In the genomic region with DNA sequence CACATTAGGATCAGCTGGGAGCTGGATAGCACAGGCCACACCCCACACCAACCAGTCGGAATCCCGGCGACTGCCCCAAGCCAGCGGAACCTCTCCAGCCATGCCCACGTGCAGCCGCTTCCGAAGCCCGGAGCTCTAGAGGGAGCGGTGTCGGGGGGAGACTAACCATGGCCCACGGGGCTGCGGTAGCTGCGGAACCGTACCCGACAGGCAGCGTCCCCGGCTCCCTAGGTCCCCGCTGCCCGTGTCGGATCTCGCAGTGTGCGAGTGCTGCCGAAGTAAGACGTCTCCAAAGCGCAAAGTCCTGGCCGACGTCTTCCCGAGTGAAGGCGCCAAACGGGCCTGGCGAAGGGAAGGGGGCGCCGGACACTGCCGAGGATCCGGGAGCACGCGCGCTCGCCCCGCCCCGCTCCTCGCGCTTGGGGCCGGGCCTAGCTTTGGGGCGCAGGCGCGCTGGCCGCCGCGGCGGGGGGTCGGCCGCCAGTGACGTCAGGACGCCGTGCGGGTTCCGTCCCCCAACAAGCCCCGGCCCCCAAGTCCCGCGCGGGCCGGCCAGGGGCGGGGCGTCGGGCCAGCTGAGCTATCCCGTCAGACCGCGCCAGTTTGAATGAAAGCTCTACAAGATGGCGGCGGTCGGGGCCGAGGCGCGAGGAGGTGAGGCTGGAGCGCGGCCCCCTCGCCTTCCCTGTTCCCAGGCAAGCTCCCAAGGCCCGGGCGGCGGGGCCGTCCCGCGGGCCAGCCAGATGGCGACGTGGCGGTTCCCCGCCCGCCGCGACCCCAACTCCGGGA, we compare ENCODE assay signal across 8 cellular contexts. TPM values are rescaled to one million over a fixed set of nuclear protein-coding genes. Genes with fewer than 3 reads are reported as not detected.
DNase-seq lines count a peak whose midpoint lies in the region; ATAC-seq and TF ChIP-seq lines count a peak whose summit lies in the region.

SUV39H2 (plus strand) TSS at position 601 of the 789 bp plus-strand sequence; CDS start at position 624, 23 bp downstream.

- no peak for TF ChIP-seq CTCF in colonic mucosa (IDR thresholded peaks at IDR 0.05)

- ATAC-seq in GM19351 (IDR thresholded peaks at IDR 0.05; ENCODE audit: unreplicated experiment) (peak; percentile 89), HG03520 (IDR thresholded peaks at IDR 0.05; ENCODE audit: unreplicated experiment) (peak; percentile 92), left colon (peak; percentile 94)

- peak within 1 kb of the TSS; percentile 96 for H3K4me3 Mint-ChIP-seq in activated CD4-positive, alpha-beta T cell treated with anti-CD3 and anti-CD28 coated beads, Interleukin-2, amount 10 ng/mL, durations not matched to agents 24 days and 14 days

- H3K9ac ChIP-seq in BLaER1 treated with 17β-estradiol and CSF1 and Interleukin-3, amounts not matched to agents 10 nM and 100 nM: peak within 1 kb of the TSS; percentile 87 to 97 (median 95)
- H3K9ac ChIP-seq in colonic mucosa (ENCODE audit: low read depth in 2 of 2, low read length in 2 of 2): peak within 1 kb of the TSS; percentile 81 to 94

- intact Hi-C loops in activated CD4-positive, alpha-beta T cell treated with anti-CD3 and anti-CD28 coated beads, Interleukin-2, amount 10 ng/mL, durations not matched to agents 24 days and 14 days (cut with micrococcal nuclease): loop anchor here (1.0 to 10.0 kb wide), 9 partner anchors 40 to 1094 kb away; partner anchors contain the start of genes CDNF, DCLRE1C, HSPA14 and MEIG1
- intact Hi-C loops in colonic mucosa (cut with DNase I): no loop called here
- intact Hi-C loops in left colon (cut with DNase I, micrococcal nuclease): no loop called here

- H3K27me3 Mint-ChIP-seq in activated CD4-positive, alpha-beta T cell treated with anti-CD3 and anti-CD28 coated beads, Interleukin-2, amount 10 ng/mL, durations not matched to agents 24 days and 14 days: no peaks in the 10 kb centered on the region

- peak within 1 kb of the TSS; percentile 72 to 96 (median 93) for H3K27ac ChIP-seq in BLaER1 treated with 17β-estradiol and CSF1 and Interleukin-3, amounts not matched to agents 10 nM and 100 nM
- H3K27ac ChIP-seq in colonic mucosa: peak within 1 kb of the TSS; percentile 94

- peaks cover 0 to 24% (median 7%) of the 10 kb centered on the region in 11 experiments; a peak in 11 of 22 replicates for H4K20me1 ChIP-seq in BLaER1 treated with 17β-estradiol and CSF1 and Interleukin-3, amounts not matched to agents 10 nM and 100 nM

- peak within 1 kb of the TSS; percentile 92 for H3K27ac Mint-ChIP-seq in activated CD4-positive, alpha-beta T cell treated with anti-CD3 and anti-CD28 coated beads, Interleukin-2, amount 10 ng/mL, durations not matched to agents 24 days and 14 days

- peak within 1 kb of the TSS; percentile 80 to 98 (median 95) for H3K4me3 ChIP-seq in BLaER1 treated with 17β-estradiol and CSF1 and Interleukin-3, amounts not matched to agents 10 nM and 100 nM
- H3K4me3 ChIP-seq in colonic mucosa: peak within 1 kb of the TSS; percentile 89

- H3K36me3 Mint-ChIP-seq in activated CD4-positive, alpha-beta T cell treated with anti-CD3 and anti-CD28 coated beads, Interleukin-2, amount 10 ng/mL, durations not matched to agents 24 days and 14 days (ENCODE audit: low read depth): peaks cover 19% of the 10 kb centered on the region

- H3K36me3 ChIP-seq in BLaER1 treated with 17β-estradiol and CSF1 and Interleukin-3, amounts not matched to agents 10 nM and 100 nM: peaks cover 0 to 37% (median 21%) of the 10 kb centered on the region in 11 experiments; a peak in 15 of 22 replicates
- no peaks in the 10 kb centered on the region for H3K36me3 ChIP-seq in colonic mucosa

- no peaks in the 10 kb centered on the region for H3K9me3 ChIP-seq in BLaER1 treated with 17β-estradiol and CSF1 and Interleukin-3, amounts not matched to agents 10 nM and 100 nM (replicated peaks in 1 of 11)
- H3K9me3 ChIP-seq in colonic mucosa: no peaks in the 10 kb centered on the region

- H3K4me1 Mint-ChIP-seq in activated CD4-positive, alpha-beta T cell treated with anti-CD3 and anti-CD28 coated beads, Interleukin-2, amount 10 ng/mL, durations not matched to agents 24 days and 14 days: peaks cover 30% of the 10 kb centered on the region

- H3K9me3 Mint-ChIP-seq in activated CD4-positive, alpha-beta T cell treated with anti-CD3 and anti-CD28 coated beads, Interleukin-2, amount 10 ng/mL, durations not matched to agents 24 days and 14 days: no peaks in the 10 kb centered on the region

- H3K4me2 ChIP-seq in BLaER1 treated with 17β-estradiol and CSF1 and Interleukin-3, amounts not matched to agents 10 nM and 100 nM: peak within 1 kb of the TSS; percentile 83 to 97 (median 89)

- DNase-seq in NCI-H526 treated with DMSO at 0.1 percent for 48 hours (lab: John Stamatoyannopoulos, UW): peak; percentile 75
- peak; percentile 99 for DNase-seq in activated CD4-positive, alpha-beta T cell treated with anti-CD3 and anti-CD28 coated beads, Interleukin-2, amount 10 ng/mL, durations not matched to agents 24 days and 14 days
- DNase-seq in colonic mucosa: peak; percentile 95
- peak; percentile 92 to 95 for DNase-seq in left colon
- peak; percentile 89 to 93 for DNase-seq in stimulated activated CD4-positive, alpha-beta T cell treated with anti-CD3 and anti-CD28 coated beads, Interleukin-1b, Interleukin-23, amount 100 ng/mL, for 4 hours (ENCODE audit: low read depth in 2 of 2)

- H3K4me1 ChIP-seq in BLaER1 treated with 17β-estradiol and CSF1 and Interleukin-3, amounts not matched to agents 10 nM and 100 nM: peaks cover 21 to 42% (median 34%) of the 10 kb centered on the region in 10 experiments
- peaks cover 3% of the 10 kb centered on the region for H3K4me1 ChIP-seq in colonic mucosa

- H3K27me3 ChIP-seq in BLaER1 treated with 17β-estradiol and CSF1 and Interleukin-3, amounts not matched to agents 10 nM and 100 nM: no peaks in the 10 kb centered on the region
- no peaks in the 10 kb centered on the region for H3K27me3 ChIP-seq in colonic mucosa

RNA-seq across cellular contexts. Expression of gene SUV39H2, which starts in this region (rescaled TPM):
- 46.7 and 47.5 TPM in 2 replicates for total RNA-seq in activated CD4-positive, alpha-beta T cell treated with anti-CD3 and anti-CD28 coated beads, Interleukin-2, amount 10 ng/mL, durations not matched to agents 24 days and 14 days
- total RNA-seq in colonic mucosa (10 to 100 TPM in 1 of 2 donors, 1 to 10 TPM in 1; 6.1 to 20.2 TPM), left colon (1 to 10 TPM; 5.6 to 7.9 TPM)

Comparison
In these comparisons a context has a peak if more than half of its experiments do, and no peak if none do; other contexts are left out.
1. Peak in every context shown above with its lines: DNase-seq, ATAC-seq, H3K4me3 ChIP-seq and H3K27ac ChIP-seq.